In the genomic region with DNA sequence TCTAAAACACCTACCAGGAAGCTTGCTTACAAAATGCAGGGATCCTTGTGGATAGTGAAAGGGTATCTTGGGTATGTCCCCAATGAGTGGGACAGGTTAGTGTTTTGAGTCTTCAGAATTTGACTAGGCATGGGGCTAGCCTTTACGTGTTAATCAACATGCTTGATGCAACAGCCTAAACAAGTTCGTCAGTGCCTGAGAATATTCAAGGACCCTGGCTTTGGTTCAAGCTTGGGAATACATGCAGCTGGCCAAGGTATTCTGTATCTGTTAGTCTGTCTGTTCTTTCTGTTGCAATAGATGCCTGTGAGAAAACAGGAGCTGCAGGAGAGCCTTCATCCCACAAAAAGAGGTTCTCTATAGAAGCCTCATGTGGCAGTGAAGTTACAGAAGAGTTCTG, we compare ENCODE assay signal across 27 cellular contexts.
"Had no signal": no experiment of that assay in that cellular context is flagged by ENCODE, and none has a peak within 500 bp of the region (broad histone marks: within the 10 kb centered on the region; RNA-seq: fewer than 3 reads in every experiment).

No MANE protein-coding gene starts in this region.

- H3K4me3 ChIP-seq: stomach, suprapubic skin, testis, thoracic aorta, thyroid gland, tibial artery, tibial nerve, transverse colon, upper lobe of left lung, upper lobe of right lung, uterus had no signal

- H3K9me3 Mint-ChIP-seq: stimulated activated effector memory CD8-positive, alpha-beta T cell treated with anti-CD3 and anti-CD28 coated beads, Interleukin-12 subunit alpha, Interleukin-12 subunit beta, amount 100 ng/mL, for 72 hours; stimulated activated memory B cell treated with anti-CD40 and anti-IgM and Interleukin-4, amounts not matched to agents 10 μg/mL and 1 μg/mL and 100 μg/mL, for 72 hours; stimulated activated naive CD8-positive, alpha-beta T cell treated with anti-CD3 and anti-CD28 coated beads, Interleukin-15, amount 100 ng/mL, for 72 hours; stimulated activated naive CD8-positive, alpha-beta T cell treated with anti-CD3 and anti-CD28 coated beads, Interleukin-15, Interleukin-2, amounts not matched to agents 100 ng/mL and 50 ng/mL, for 24 hours had no signal

- H3K4me1 Mint-ChIP-seq: stimulated activated effector memory CD8-positive, alpha-beta T cell treated with anti-CD3 and anti-CD28 coated beads, Interleukin-12 subunit alpha, Interleukin-12 subunit beta, amount 100 ng/mL, for 72 hours; stimulated activated memory B cell treated with anti-CD40 and anti-IgM and Interleukin-4, amounts not matched to agents 10 μg/mL and 1 μg/mL and 100 μg/mL, for 72 hours; stimulated activated naive B cell treated with anti-CD40 and anti-IgM and Interleukin-4, amounts not matched to agents 10 μg/mL and 1 μg/mL and 100 μg/mL, for 72 hours; stimulated activated naive CD8-positive, alpha-beta T cell treated with anti-CD3 and anti-CD28 coated beads, Interleukin-15, amount 100 ng/mL, for 72 hours had no signal

- H3K36me3 Mint-ChIP-seq: stimulated activated effector memory CD8-positive, alpha-beta T cell treated with anti-CD3 and anti-CD28 coated beads, Interleukin-12 subunit alpha, Interleukin-12 subunit beta, amount 100 ng/mL, for 72 hours; stimulated activated memory B cell treated with anti-CD40 and anti-IgM and Interleukin-4, amounts not matched to agents 10 μg/mL and 1 μg/mL and 100 μg/mL, for 72 hours; stimulated activated naive B cell treated with anti-CD40 and anti-IgM and Interleukin-4, amounts not matched to agents 10 μg/mL and 1 μg/mL and 100 μg/mL, for 72 hours; type B pancreatic cell had no signal

- H3K36me3 ChIP-seq: stomach, suprapubic skin, thoracic aorta, thyroid gland, tibial artery, tibial nerve, transverse colon, upper lobe of left lung, upper lobe of right lung, uterus had no signal

- H3K4me1 ChIP-seq: suprapubic skin, testis, tibial artery, tibial nerve, transverse colon, upper lobe of left lung, upper lobe of right lung, uterus had no signal

- DNase-seq: stimulated activated CD4-positive, alpha-beta T cell treated with anti-CD3 and anti-CD28 coated beads, Interleukin-2, amount 100 ng/mL, for 48 hours; stimulated activated CD4-positive, alpha-beta T cell treated with anti-CD3 and anti-CD28 coated beads, Interleukin-4, amount 100 ng/mL, for 1 hour; stimulated activated CD4-positive, alpha-beta T cell treated with anti-CD3 and anti-CD28 coated beads, Interleukin-4, amount 100 ng/mL, for 24 hours; stimulated activated CD4-positive, alpha-beta T cell treated with anti-CD3 and anti-CD28 coated beads, Interleukin-4, amount 100 ng/mL, for 4 hours; stimulated activated CD8-positive, alpha-beta memory T cell treated with anti-CD3 and anti-CD28 coated beads, Interleukin-4, amount 100 ng/mL, for 48 hours; stimulated activated naive B cell treated with anti-CD40 and anti-IgM and Interleukin-4, amounts not matched to agents 10 μg/mL and 1 μg/mL and 100 μg/mL, for 72 hours; stimulated activated naive CD4-positive, alpha-beta T cell; stimulated activated naive CD4-positive, alpha-beta T cell treated with Interleukin-2 at 50 U/mL for 16 hours; stimulated activated naive CD8-positive, alpha-beta T cell treated with anti-CD3 and anti-CD28 coated beads, Interleukin-15, amount 100 ng/mL, for 72 hours; stimulated activated naive CD8-positive, alpha-beta T cell treated with anti-CD3 and anti-CD28 coated beads, Interleukin-15, Interleukin-2, amounts not matched to agents 100 U/mL and 50 U/mL, for 24 hours; stomach; substantia nigra; testis; thyroid gland; tibial artery; transverse colon; trophoblast cell; upper lobe of left lung; upper lobe of right lung; uterus had no signal

- H3K27ac ChIP-seq: stomach, suprapubic skin, testis, thoracic aorta, thyroid gland, tibial artery, tibial nerve, transverse colon, upper lobe of left lung, upper lobe of right lung, uterus had no signal

- H3K27me3 Mint-ChIP-seq: stimulated activated memory B cell treated with anti-CD40 and anti-IgM and Interleukin-4, amounts not matched to agents 10 μg/mL and 1 μg/mL and 100 μg/mL, for 72 hours; stimulated activated naive B cell treated with anti-CD40 and anti-IgM and Interleukin-4, amounts not matched to agents 10 μg/mL and 1 μg/mL and 100 μg/mL, for 72 hours; stimulated activated naive CD8-positive, alpha-beta T cell treated with anti-CD3 and anti-CD28 coated beads, Interleukin-15, amount 100 ng/mL, for 72 hours; type B pancreatic cell had no signal

- H3K9me3 ChIP-seq: stomach, suprapubic skin, testis, thoracic aorta, thyroid gland, tibial artery, tibial nerve, transverse colon, upper lobe of left lung, upper lobe of right lung, uterus had no signal

- H3K4me3 Mint-ChIP-seq: stimulated activated effector memory CD8-positive, alpha-beta T cell treated with anti-CD3 and anti-CD28 coated beads, Interleukin-12 subunit alpha, Interleukin-12 subunit beta, amount 100 ng/mL, for 72 hours; stimulated activated memory B cell treated with anti-CD40 and anti-IgM and Interleukin-4, amounts not matched to agents 10 μg/mL and 1 μg/mL and 100 μg/mL, for 72 hours; stimulated activated naive B cell treated with anti-CD40 and anti-IgM and Interleukin-4, amounts not matched to agents 10 μg/mL and 1 μg/mL and 100 μg/mL, for 72 hours; stimulated activated naive CD8-positive, alpha-beta T cell treated with anti-CD3 and anti-CD28 coated beads, Interleukin-15, amount 100 ng/mL, for 72 hours; stimulated activated naive CD8-positive, alpha-beta T cell treated with anti-CD3 and anti-CD28 coated beads, Interleukin-15, Interleukin-2, amounts not matched to agents 100 ng/mL and 50 ng/mL, for 24 hours; type B pancreatic cell had no signal

- ATAC-seq: stimulated activated effector memory CD8-positive, alpha-beta T cell treated with anti-CD3 and anti-CD28 coated beads, Interleukin-12 subunit alpha, Interleukin-12 subunit beta, amount 100 ng/mL, for 72 hours; stimulated activated memory B cell treated with anti-CD40 and anti-IgM and Interleukin-4, amounts not matched to agents 10 μg/mL and 1 μg/mL and 100 μg/mL, for 72 hours; stimulated activated naive B cell treated with anti-CD40 and anti-IgM and Interleukin-4, amounts not matched to agents 10 μg/mL and 1 μg/mL and 100 μg/mL, for 72 hours; stimulated activated naive CD8-positive, alpha-beta T cell treated with anti-CD3 and anti-CD28 coated beads, Interleukin-15, amount 100 ng/mL, for 72 hours; stimulated activated naive CD8-positive, alpha-beta T cell treated with anti-CD3 and anti-CD28 coated beads, Interleukin-15, Interleukin-2, amounts not matched to agents 100 U/mL and 50 U/mL, for 24 hours; upper lobe of right lung had no signal

- H3K27me3 ChIP-seq: stomach, testis, thyroid gland, tibial nerve, transverse colon, upper lobe of right lung, uterus had no signal

- H3K27ac Mint-ChIP-seq: stimulated activated effector memory CD8-positive, alpha-beta T cell treated with anti-CD3 and anti-CD28 coated beads, Interleukin-12 subunit alpha, Interleukin-12 subunit beta, amount 100 ng/mL, for 72 hours; stimulated activated memory B cell treated with anti-CD40 and anti-IgM and Interleukin-4, amounts not matched to agents 10 μg/mL and 1 μg/mL and 100 μg/mL, for 72 hours; stimulated activated naive B cell treated with anti-CD40 and anti-IgM and Interleukin-4, amounts not matched to agents 10 μg/mL and 1 μg/mL and 100 μg/mL, for 72 hours; stimulated activated naive CD8-positive, alpha-beta T cell treated with anti-CD3 and anti-CD28 coated beads, Interleukin-15, amount 100 ng/mL, for 72 hours; stimulated activated naive CD8-positive, alpha-beta T cell treated with anti-CD3 and anti-CD28 coated beads, Interleukin-15, Interleukin-2, amounts not matched to agents 100 ng/mL and 50 ng/mL, for 24 hours; type B pancreatic cell had no signal
